Comparison of ENCODE assay signal across 10 cellular contexts in genomic region chr3:165805834-165806561, GRCh38. TPM values are rescaled to one million over a fixed set of nuclear protein-coding genes. Genes with fewer than 3 reads are reported as not detected.
DNase-seq lines count a peak whose midpoint lies in the region; ATAC-seq, FAIRE-seq and TF ChIP-seq lines count a peak whose summit lies in the region.
"Had no signal": no experiment of that assay in that cellular context is flagged by ENCODE, and none has a peak within 500 bp of the region (broad histone marks: within the 10 kb centered on the region; RNA-seq: fewer than 3 reads in every experiment).

No MANE protein-coding gene starts in this region.

- 0 out of 2 replicates have a peak, but pooled peaks cover 4% of the 10 kb centered on the region for H3K9me2 ChIP-seq in PC-9 (ENCODE audit: insufficient read depth)

- H3K4me1 ChIP-seq in PC-9 (replicated peaks; ENCODE audit: insufficient read depth) (no peaks in the 10 kb centered on the region), thymus (ENCODE audit: control insufficient read depth, insufficient read depth, low read length) (no peaks in the 10 kb centered on the region)
- H3K4me1 ChIP-seq: left ventricle myocardium inferior had no signal

- 68% methylated on average over 5 of the region's 5 CpGs for WGBS in thymus

- DNase-seq in PC-9 (no peak), SKM-1 treated with dmso at 0.1 percent for 144 hours (lab: John Stamatoyannopoulos, UW; ENCODE audit: unreplicated experiment) (no peak), RCC 7860 (ENCODE audit: low spot score) (no peak), NCI-H226 (no peak)
- DNase-seq: activated CD4-positive, alpha-beta memory T cell treated with anti-CD3 and anti-CD28 coated beads for 36 hours; left ventricle myocardium inferior; stimulated activated CD4-positive, alpha-beta T cell treated with anti-CD3 and anti-CD28 coated beads, Interleukin-2, amount 100 ng/mL, for 24 hours had no signal

- CTCF ChIA-PET in PC-9 (lab: Charles Lee), result no interaction called here

- H3K4me3 ChIP-seq in PC-9 (peak overlapping the region; percentile 30; the same call in 1 of the 2 replicates), thymus (ENCODE audit: low read length) (peak overlapping the region; percentile 14)
- H3K4me3 ChIP-seq: left ventricle myocardium inferior had no signal

- H2AFZ ChIP-seq in PC-9, result peak overlapping the region; percentile 72

- POLR2A ChIA-PET in PC-9 (lab: Charles Lee; ENCODE audit: unreplicated experiment), result interaction anchor here (0.6 kb wide), 2 partner anchors 52 to 451 kb away, joined by 6 to 21 read pairs; no protein-coding TSS in a partner anchor

- H3K9me3 ChIP-seq in PC-9 (ENCODE audit: insufficient read depth, low read depth) (no peaks in the 10 kb centered on the region), thymus (ENCODE audit: control insufficient read depth) (no peaks in the 10 kb centered on the region)
- H3K9me3 ChIP-seq: left ventricle myocardium inferior had no signal

- peak overlapping the region; percentile 70 for H3K4me2 ChIP-seq in PC-9

- no peak for TF ChIP-seq CTCF in PC-9 (conservative IDR thresholded peaks at IDR 0.05)

- BruUV-seq in PC-9 (replicated peaks; lab: Mats Ljungman, UMichigan), result no TSS peak

- H3K27me3 ChIP-seq in PC-9 (ENCODE audit: insufficient read depth, low read depth), result no peaks in the 10 kb centered on the region
- no peaks in the 10 kb centered on the region for H3K27me3 ChIP-seq in thymus (ENCODE audit: control insufficient read depth, insufficient read depth)

- no peak overlapping the region for H3K27ac ChIP-seq in PC-9
- no peak overlapping the region for H3K27ac ChIP-seq in thymus (ENCODE audit: low read depth)
- H3K27ac ChIP-seq: left ventricle myocardium inferior had no signal

- intact Hi-C loops in PC-9 (cut with micrococcal nuclease; ENCODE audit: unreplicated experiment), result loop anchor here (10.0 kb wide), 1 partner anchor 1501 kb away; no protein-coding TSS in a partner anchor

- H3K36me3 ChIP-seq in PC-9 (ENCODE audit: low read depth) (no peaks in the 10 kb centered on the region), thymus (ENCODE audit: control insufficient read depth, insufficient read depth) (no peaks in the 10 kb centered on the region)
- H3K36me3 ChIP-seq: left ventricle myocardium inferior had no signal

- ATAC-seq in GM19372 (IDR thresholded peaks at IDR 0.05; ENCODE audit: low read depth, unreplicated experiment) (peak; percentile 66), HG02973 (IDR thresholded peaks at IDR 0.05; ENCODE audit: unreplicated experiment) (peak; percentile 74)

- H4K20me1 ChIP-seq in PC-9 (ENCODE audit: insufficient read depth), result no peaks in the 10 kb centered on the region

- no peak for FAIRE-seq in RCC 7860 (lab: Jason Lieb, UNC)

- H3K79me2 ChIP-seq in PC-9 (ENCODE audit: low read depth), result no peaks in the 10 kb centered on the region

- H3F3A ChIP-seq in PC-9 (ENCODE audit: insufficient read depth, low read depth), result no peaks in the 10 kb centered on the region

RNA-seq across cellular contexts. Expression of gene BCHE, which starts 31.2 kb away (rescaled TPM):
- not detected in 2 replicates for total RNA-seq in PC-9 (2021)
- 2.1 TPM for polyA plus RNA-seq in thymus
- total RNA-seq: activated CD4-positive, alpha-beta memory T cell treated with anti-CD3 and anti-CD28 coated beads for 36 hours had no signal
